In the genomic region with DNA sequence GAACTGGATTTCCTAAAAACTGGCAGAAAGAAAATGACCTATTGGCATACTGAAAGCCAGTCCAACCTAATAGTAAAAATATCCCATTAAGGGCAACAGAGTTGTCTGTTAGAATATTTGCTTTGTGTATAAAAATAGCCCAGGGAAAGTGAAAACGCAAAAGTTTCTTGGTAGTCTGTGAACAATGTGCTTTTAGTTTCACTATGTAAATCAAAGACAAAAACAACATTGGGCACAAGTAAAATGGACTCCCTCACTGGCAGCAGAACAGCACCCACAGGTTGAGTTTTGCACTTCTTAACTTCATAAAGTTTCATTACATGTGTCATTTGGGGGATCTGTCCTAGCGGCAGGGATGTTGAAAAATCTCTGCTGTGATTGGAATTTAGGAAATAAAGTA, we compare ENCODE assay signal across 1 cellular context.
A peak's percentile ranks its signal among the peaks of the same experiment; 100 is the strongest.
TF ChIP-seq lines count a peak whose summit lies in the region.

No MANE protein-coding gene starts in this region.

TF ChIP-seq in GM12878, 131 proteins besides CTCF, POLR2A, EP300 and RAD21 (continued from another document):
- TF ChIP-seq, protein P1, sequence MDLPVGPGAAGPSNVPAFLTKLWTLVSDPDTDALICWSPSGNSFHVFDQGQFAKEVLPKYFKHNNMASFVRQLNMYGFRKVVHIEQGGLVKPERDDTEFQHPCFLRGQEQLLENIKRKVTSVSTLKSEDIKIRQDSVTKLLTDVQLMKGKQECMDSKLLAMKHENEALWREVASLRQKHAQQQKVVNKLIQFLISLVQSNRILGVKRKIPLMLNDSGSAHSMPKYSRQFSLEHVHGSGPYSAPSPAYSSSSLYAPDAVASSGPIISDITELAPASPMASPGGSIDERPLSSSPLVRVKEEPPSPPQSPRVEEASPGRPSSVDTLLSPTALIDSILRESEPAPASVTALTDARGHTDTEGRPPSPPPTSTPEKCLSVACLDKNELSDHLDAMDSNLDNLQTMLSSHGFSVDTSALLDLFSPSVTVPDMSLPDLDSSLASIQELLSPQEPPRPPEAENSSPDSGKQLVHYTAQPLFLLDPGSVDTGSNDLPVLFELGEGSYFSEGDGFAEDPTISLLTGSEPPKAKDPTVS (IDR thresholded peaks at IDR 0.05; ENCODE audit: low read depth, low read length) = no peak
- TF ChIP-seq TARDBP (IDR thresholded peaks at IDR 0.05; ENCODE audit: borderline replicate concordance) = no peak
- no peak for TF ChIP-seq BHLHE40 (IDR thresholded peaks at IDR 0.05; ENCODE audit: borderline replicate concordance in 1 of 2, low read depth in 2 of 2, low read length in 1 of 2)
- no peak for TF ChIP-seq RCOR1 (conservative IDR thresholded peaks at IDR 0.05; ENCODE audit: low read depth, low read length)
- peak; percentile 64; the same call in 1 of the 2 replicates for TF ChIP-seq YY1 (IDR thresholded peaks at IDR 0.05; ENCODE audit: low read depth, low read length)
- TF ChIP-seq, protein P2, sequence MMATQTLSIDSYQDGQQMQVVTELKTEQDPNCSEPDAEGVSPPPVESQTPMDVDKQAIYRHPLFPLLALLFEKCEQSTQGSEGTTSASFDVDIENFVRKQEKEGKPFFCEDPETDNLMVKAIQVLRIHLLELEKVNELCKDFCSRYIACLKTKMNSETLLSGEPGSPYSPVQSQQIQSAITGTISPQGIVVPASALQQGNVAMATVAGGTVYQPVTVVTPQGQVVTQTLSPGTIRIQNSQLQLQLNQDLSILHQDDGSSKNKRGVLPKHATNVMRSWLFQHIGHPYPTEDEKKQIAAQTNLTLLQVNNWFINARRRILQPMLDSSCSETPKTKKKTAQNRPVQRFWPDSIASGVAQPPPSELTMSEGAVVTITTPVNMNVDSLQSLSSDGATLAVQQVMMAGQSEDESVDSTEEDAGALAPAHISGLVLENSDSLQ (IDR thresholded peaks at IDR 0.05) = 0 out of 2 replicates have a peak, but pooled peaks have one; percentile 5
- no peak for TF ChIP-seq EGR1 (IDR thresholded peaks at IDR 0.05; ENCODE audit: borderline replicate concordance in 1 of 2, low read depth in 2 of 2, low read length in 2 of 2)
- TF ChIP-seq HDAC6 (IDR thresholded peaks at IDR 0.05; ENCODE audit: unreplicated experiment) = no peak
- TF ChIP-seq ZNF24 (IDR thresholded peaks at IDR 0.05) = no peak
- TF ChIP-seq ATF7 (IDR thresholded peaks at IDR 0.05; ENCODE audit: low read depth) = no peak
- peak; percentile 62 for TF ChIP-seq MEF2A (IDR thresholded peaks at IDR 0.05; ENCODE audit: insufficient read depth, low read depth, low read length)
- TF ChIP-seq MEF2B (IDR thresholded peaks at IDR 0.05; ENCODE audit: partially characterized antibody, poor library complexity, severe bottlenecking) = peak; percentile 72
- TF ChIP-seq SREBF2 (IDR thresholded peaks at IDR 0.05; ENCODE audit: low read length) = no peak
